Comparison of ENCODE assay signal across 9 cellular contexts in genomic region chr1:200628223-200628868, GRCh38. TPM values are rescaled to one million over a fixed set of nuclear protein-coding genes. Genes with fewer than 3 reads are reported as not detected.
DNase-seq lines count a peak whose midpoint lies in the region; ATAC-seq and TF ChIP-seq lines count a peak whose summit lies in the region.
"Had no signal": no experiment of that assay in that cellular context is flagged by ENCODE, and none has a peak within 500 bp of the region (broad histone marks: within the 10 kb centered on the region; RNA-seq: fewer than 3 reads in every experiment).

No MANE protein-coding gene starts in this region.

- no peak for TF ChIP-seq POLR2A in gastrocnemius medialis (IDR thresholded peaks at IDR 0.05)

- in situ Hi-C loops in gastrocnemius medialis (cut with MboI; ENCODE audit: low sequenced_read_pairs in 4 of 4): loop anchor here in 1 of 4 donors (10.0 kb wide), 1 partner anchor 166 kb away; no protein-coding TSS in a partner anchor
- in situ Hi-C loops in G401 (cut with HindIII; ENCODE audit: low sequenced_read_pairs): no loop called here

- no peak for TF ChIP-seq CTCF in osteoblast (IDR thresholded peaks at IDR 0.05; ENCODE audit: extremely low read depth, low read depth, low read length)
- TF ChIP-seq CTCF in gastrocnemius medialis (IDR thresholded peaks at IDR 0.05 in 4 of 5, conservative IDR thresholded peaks at IDR 0.05 in 1 of 5): no peak

- H3K9me3 ChIP-seq in osteoblast (ENCODE audit: low read depth, low read length): no peaks in the 10 kb centered on the region
- no peaks in the 10 kb centered on the region for H3K9me3 ChIP-seq in gastrocnemius medialis

- DNase-seq in T-helper 2 cell: peak in 4 of 5 experiments; percentile 10 to 67 (median 40)
- DNase-seq in osteoblast (ENCODE audit: insufficient read length, low spot score, missing footprints): no peak
- DNase-seq in retina: no peak
- no peak for DNase-seq in DMS79 (lab: John Stamatoyannopoulos, UW)
- DNase-seq in gastrocnemius medialis: no peak
- no peak for DNase-seq in G401 (ENCODE audit: low spot score)
- DNase-seq: IMR-90 had no signal

- H3K36me3 ChIP-seq in osteoblast (ENCODE audit: insufficient read depth, low read length) (no peaks in the 10 kb centered on the region), gastrocnemius medialis (no peaks in the 10 kb centered on the region)

- H3K4me3 ChIP-seq in osteoblast (ENCODE audit: insufficient read depth, low read length): no peak overlapping the region
- no peak overlapping the region for H3K4me3 ChIP-seq in gastrocnemius medialis

- H3K27me3 ChIP-seq in osteoblast (ENCODE audit: insufficient read depth, low read length) (no peaks in the 10 kb centered on the region), gastrocnemius medialis (no peaks in the 10 kb centered on the region)

- no peaks in the 10 kb centered on the region for H4K20me1 ChIP-seq in osteoblast (ENCODE audit: insufficient read depth, low read length)

- no peaks in the 10 kb centered on the region for H3K79me2 ChIP-seq in osteoblast (ENCODE audit: insufficient read depth, low read length)

- H3K27ac ChIP-seq in osteoblast (ENCODE audit: low read depth, low read length): no peak overlapping the region
- H3K27ac ChIP-seq in gastrocnemius medialis: no peak overlapping the region

- H3K4me1 ChIP-seq in osteoblast (ENCODE audit: insufficient read depth, low read length): no peaks in the 10 kb centered on the region
- no peaks in the 10 kb centered on the region for H3K4me1 ChIP-seq in gastrocnemius medialis

- intact Hi-C loops in gastrocnemius medialis (cut with DNase I; ENCODE audit: low total_unique reads): loop anchor here (10.0 kb wide), 1 partner anchor 396 kb away; the partner anchor contains the start of gene KIF21B

- ATAC-seq in GM19023 (IDR thresholded peaks at IDR 0.05; ENCODE audit: unreplicated experiment): peak; percentile 65
- ATAC-seq in HG02943 (IDR thresholded peaks at IDR 0.05; ENCODE audit: low read depth, unreplicated experiment): peak; percentile 58
- ATAC-seq in gastrocnemius medialis: no peak

- no peak overlapping the region for H3K4me2 ChIP-seq in osteoblast (ENCODE audit: insufficient read depth, low read length)

- H2AFZ ChIP-seq in osteoblast (ENCODE audit: low read length): peak overlapping the region; percentile 29

RNA-seq across cellular contexts. Expression of gene KIF14, which starts 7.8 kb away (rescaled TPM):
- total RNA-seq in osteoblast: 1.8 and 2.1 TPM in 2 replicates
- under 1 TPM; 0.03 to 0.19 (median 0.07) TPM for total RNA-seq in gastrocnemius medialis
- total RNA-seq in G401 (2014; rRNA removed; shearing (Covaris generic)): 12.4 and 17.8 TPM in 2 replicates

RNA-seq across cellular contexts. Expression of gene DDX59, which starts 41.4 kb away (rescaled TPM):
- 11.9 and 12.4 TPM in 2 replicates for total RNA-seq in osteoblast
- 10 to 100 TPM; 36.7 to 52.7 (median 39.5) TPM for total RNA-seq in gastrocnemius medialis
- total RNA-seq in G401 (2014; rRNA removed; shearing (Covaris generic)): 11.6 and 20.6 TPM in 2 replicates

Comparison
In these comparisons a context has a peak if more than half of its experiments do, and no peak if none do; other contexts are left out.
1. ATAC-seq: peak in GM19023 (single experiment) and HG02943 (single experiment); none in gastrocnemius medialis (0 of 2).
2. DNase-seq: peak in T-helper 2 cell (4 of 5); none in osteoblast (single experiment), retina (single experiment), DMS79 (single experiment), gastrocnemius medialis (0 of 2) and G401 (single experiment).